Comparison of ENCODE assay signal across 39 cellular contexts in genomic region chr11:5753943-5754342, GRCh38. TPM values are rescaled to one million over a fixed set of nuclear protein-coding genes. Genes with fewer than 3 reads are reported as not detected.
"Had no signal": no experiment of that assay in that cellular context is flagged by ENCODE, and none has a peak within 500 bp of the region (broad histone marks: within the 10 kb centered on the region; RNA-seq: fewer than 3 reads in every experiment).

OR52N4 (plus strand) TSS chr11:5754243; CDS start chr11:5754741, 498 bp downstream.

- H3K9ac ChIP-seq: KMS-11 had no signal

- DNase-seq: Karpas-422, Kasumi-1, KG1, MG63, MM.1S, MV-4-11, NCI-H1048, NCI-H1092, NCI-H1092 treated with DMSO at 0.1 percent for 48 hours, NCI-H1105, NCI-H1105 treated with DMSO at 0.1 percent for 48 hours, NCI-H1417, NCI-H1417 treated with DMSO at 0.1 percent for 48 hours, NCI-H1436, NCI-H1436 treated with DMSO at 0.1 percent for 48 hours, NCI-H146, NCI-H1694, NCI-H1694 treated with DMSO at 0.1 percent for 48 hours, NCI-H187, NCI-H187 treated with DMSO at 0.1 percent for 48 hours, NCI-H1930, NCI-H2029, NCI-H2029 treated with DMSO at 0.1 percent for 48 hours, NCI-H2081, NCI-H2081 treated with DMSO at 0.1 percent for 48 hours, NCI-H2107, NCI-H2171, NCI-H2171 treated with DMSO at 0.1 percent for 48 hours, NCI-H2227 treated with DMSO at 0.1 percent for 48 hours, NCI-H345, NCI-H446, NCI-H446 treated with DMSO at 0.1 percent for 48 hours, NCI-H510A, NCI-H510A treated with DMSO at 0.1 percent for 48 hours had no signal

- H3K9me3 ChIP-seq: MG63 had no signal

- H3K27ac ChIP-seq: KMS-11 had no signal

- H3K36me3 ChIP-seq: MG63 had no signal

- H3K4me3 ChIP-seq: MG63 had no signal

RNA-seq across cellular contexts. Expression of gene OR52N4, which starts in this region (rescaled TPM):
- total RNA-seq: LHCN-M2, M059J, MCF 10A, NCI-H460 had no signal
